Comparison of ENCODE assay signal across 24 cellular contexts in genomic region chr12:238736-239398, GRCh38. TPM values are rescaled to one million over a fixed set of nuclear protein-coding genes. Genes with fewer than 3 reads are reported as not detected.
"Had no signal": no experiment of that assay in that cellular context is flagged by ENCODE, and none has a peak within 500 bp of the region (broad histone marks: within the 10 kb centered on the region; RNA-seq: fewer than 3 reads in every experiment).

No MANE protein-coding gene starts in this region.

- H3K4me1 ChIP-seq: adrenal gland, breast epithelium, colonic mucosa, heart right ventricle, left lung, right atrium auricular region, stomach had no signal

- DNase-seq: activated CD4-positive, alpha-beta memory T cell treated with anti-CD3 and anti-CD28 coated beads for 36 hours; activated CD4-positive, alpha-beta T cell treated with anti-CD3 and anti-CD28 coated beads for 48 hours; activated CD4-positive, CD25-positive, alpha-beta regulatory T cell; activated naive CD4-positive, alpha-beta T cell; activated T-cell treated with anti-CD3 and anti-CD28 coated beads, Interleukin-2, amount 50 U/mL, for 1 hour; colonic mucosa; heart right ventricle; left lung; naive thymus-derived CD4-positive, alpha-beta T cell; ovary; psoas muscle; stimulated activated CD4-positive, alpha-beta T cell treated with anti-CD3 and anti-CD28 coated beads, Interleukin-12 subunit alpha, Interleukin-12 subunit beta, amount 100 ng/mL, for 4 hours; stimulated activated CD4-positive, alpha-beta T cell treated with anti-CD3 and anti-CD28 coated beads, Interleukin-1b, Interleukin-23, amount 100 ng/mL, for 48 hours; stomach; T1000; trophoblast cell had no signal

- H3K27me3 ChIP-seq: adrenal gland, breast epithelium, colonic mucosa, heart right ventricle, ovary, right atrium auricular region had no signal

- ATAC-seq: heart right ventricle; left lung; naive thymus-derived CD4-positive, alpha-beta T cell; psoas muscle; stimulated activated memory B cell treated with anti-CD40 and anti-IgM and Interleukin-4, amounts not matched to agents 10 μg/mL and 1 μg/mL and 100 μg/mL, for 72 hours had no signal

- H3K4me3 ChIP-seq: adrenal gland, breast epithelium, colonic mucosa, heart right ventricle, left lung, lung, ovary, psoas muscle, right atrium auricular region, stomach had no signal

- H3K9me3 ChIP-seq: adrenal gland, colonic mucosa, ovary, psoas muscle had no signal

- H3K36me3 ChIP-seq: adrenal gland, breast epithelium, colonic mucosa, heart right ventricle, left lung, ovary, right atrium auricular region, stomach had no signal

RNA-seq across cellular contexts. Expression of gene SLC6A13, which starts 23.8 kb away (rescaled TPM):
- total RNA-seq: colonic mucosa, fibroblast of villous mesenchyme, kidney epithelial cell, SK-MEL-5, stomach had no signal
- polyA plus RNA-seq: naive thymus-derived CD4-positive, alpha-beta T cell; stomach had no signal

RNA-seq across cellular contexts. Expression of gene SLC6A12, which starts 24.9 kb away (rescaled TPM):
- total RNA-seq: fibroblast of villous mesenchyme, kidney epithelial cell had no signal
- polyA plus RNA-seq: naive thymus-derived CD4-positive, alpha-beta T cell had no signal
